8 cellular contexts compared by ENCODE assay signal in the genomic region with DNA sequence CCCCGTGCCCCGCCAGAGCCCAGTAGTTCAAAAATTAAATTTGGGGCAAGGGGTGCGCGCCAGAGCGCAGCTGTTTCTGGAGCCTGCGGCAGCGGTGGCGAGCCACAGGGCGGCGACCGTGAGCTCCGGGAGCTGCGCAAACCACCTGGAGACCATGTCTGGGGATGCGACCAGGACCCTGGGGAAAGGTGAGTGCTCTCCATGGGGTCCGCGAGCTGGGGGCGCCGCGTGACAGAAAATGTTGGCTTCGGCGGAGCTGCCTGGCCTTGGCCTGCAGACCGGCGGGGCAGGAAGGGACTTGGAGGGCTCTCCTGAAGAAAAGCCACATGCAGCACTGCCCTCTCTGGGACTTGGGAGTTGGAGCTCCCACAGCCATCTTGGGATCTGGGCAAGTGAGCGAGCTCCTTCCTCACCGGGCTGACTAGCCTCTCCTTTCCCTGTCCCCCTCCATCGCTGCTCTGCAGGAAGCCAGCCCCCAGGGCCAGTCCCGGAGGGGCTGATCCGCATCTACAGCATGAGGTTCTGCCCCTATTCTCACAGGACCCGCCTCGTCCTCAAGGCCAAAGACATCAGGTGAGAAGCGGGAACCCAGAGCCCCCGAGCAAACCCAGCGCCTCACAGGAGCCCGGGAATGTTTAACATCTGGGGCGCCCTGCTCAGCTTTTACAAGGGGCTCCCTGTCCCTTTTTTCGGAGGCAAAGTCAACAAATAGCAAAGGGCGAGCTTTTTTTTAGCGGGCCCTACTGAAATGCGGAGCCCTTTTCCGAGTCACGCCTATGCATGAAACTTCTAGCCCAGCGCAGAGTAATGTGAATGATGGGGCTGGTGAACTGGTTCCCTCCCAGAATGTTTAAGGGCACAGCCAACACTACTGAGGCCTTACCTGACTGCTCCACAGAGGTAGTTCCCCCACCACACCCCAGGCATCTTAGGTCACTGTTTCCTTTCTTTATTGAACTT. TPM values are rescaled to one million over a fixed set of nuclear protein-coding genes. Genes with fewer than 3 reads are reported as not detected.
DNase-seq lines count a peak whose midpoint lies in the region; ATAC-seq, FAIRE-seq and TF ChIP-seq lines count a peak whose summit lies in the region.

No MANE protein-coding gene starts in this region.

- H3K4me1 ChIP-seq in mammary epithelial cell (ENCODE audit: insufficient read depth, low read length): peaks cover 10% of the 10 kb centered on the region
- peaks cover 16% of the 10 kb centered on the region for H3K4me1 ChIP-seq in keratinocyte (ENCODE audit: control insufficient read depth, extremely low read depth, insufficient read depth, low read length)

- H2AFZ ChIP-seq in mammary epithelial cell (ENCODE audit: low read depth, low read length) (peak overlapping the region; percentile 98), keratinocyte (ENCODE audit: control insufficient read depth, low read length) (peak overlapping the region; percentile 97)

- TSS peak; percentile 6 for BruUV-seq in mammary epithelial cell (replicated peaks; lab: Mats Ljungman, UMichigan)

- H3K4me2 ChIP-seq in mammary epithelial cell (ENCODE audit: insufficient read depth, low read depth, low read length) (peak overlapping the region; percentile 95), keratinocyte (ENCODE audit: control insufficient read depth, extremely low read depth, insufficient read depth, low read depth, low read length) (peak overlapping the region; percentile 97)

- peak overlapping the region; percentile 80 for H3K9ac ChIP-seq in mammary epithelial cell (ENCODE audit: insufficient read depth, low read length)
- peak overlapping the region; percentile 92 for H3K9ac ChIP-seq in keratinocyte (ENCODE audit: control insufficient read depth, extremely low read depth, insufficient read depth, low read length)

- H3K9me3 ChIP-seq in mammary epithelial cell (replicated peaks; ENCODE audit: insufficient read depth, low read length): no peaks in the 10 kb centered on the region
- H3K9me3 ChIP-seq in keratinocyte (ENCODE audit: control insufficient read depth, low read depth, low read length): no peaks in the 10 kb centered on the region

- no peaks in the 10 kb centered on the region for H3K9me1 ChIP-seq in keratinocyte (ENCODE audit: control insufficient read depth, extremely low read depth, insufficient read depth, low read length)

- intact Hi-C loops in mammary epithelial cell (cut with micrococcal nuclease): loop anchor here (1.0 kb wide), 3 partner anchors 25 to 347 kb away; no protein-coding TSS in a partner anchor

- no peaks in the 10 kb centered on the region for H4K20me1 ChIP-seq in mammary epithelial cell (ENCODE audit: insufficient read depth, low read length)
- H4K20me1 ChIP-seq in keratinocyte (ENCODE audit: control insufficient read depth, extremely low read depth, insufficient read depth, low read length): no peaks in the 10 kb centered on the region

- CTCF ChIA-PET in mammary epithelial cell (lab: Charles Lee; ENCODE audit: low non-redundant PET): interaction anchor here (0.5 to 1.5 kb wide), 9 partner anchors 16 to 367 kb away, joined by 3 to 8 read pairs (median 4); a partner anchor contains a TSS

- H3K27ac ChIP-seq in VCaP (peak overlapping the region; percentile 95; the same call in 1 of the 2 replicates), mammary epithelial cell (ENCODE audit: insufficient read depth, low read depth, low read length) (peak overlapping the region; percentile 58), keratinocyte (ENCODE audit: control insufficient read depth, insufficient read depth, low read length) (peak overlapping the region; percentile 82)

- H3K36me3 ChIP-seq in mammary epithelial cell (ENCODE audit: insufficient read depth, low read length) (peaks cover 4% of the 10 kb centered on the region), keratinocyte (ENCODE audit: control insufficient read depth in 2 of 2, extremely low read depth in 1 of 2, insufficient read depth in 2 of 2, low read length in 2 of 2) (peaks cover 3 to 6% of the 10 kb centered on the region in 2 experiments)

- H3K4me3 ChIP-seq in mammary epithelial cell (replicated peaks in 1 of 3; ENCODE audit: insufficient read depth in 1 of 3, low read depth in 2 of 3, low read length in 3 of 3) (peak overlapping the region; percentile 56 to 74 (median 71)), keratinocyte (ENCODE audit: control insufficient read depth in 2 of 3, extremely low read depth in 1 of 3, insufficient read depth in 2 of 3, low read depth in 1 of 3, low read length in 3 of 3) (peak overlapping the region; percentile 56 to 94 (median 84))

- peak; percentile 94 for ATAC-seq in GM18511 (IDR thresholded peaks at IDR 0.05; ENCODE audit: unreplicated experiment)
- ATAC-seq in HG03280 (IDR thresholded peaks at IDR 0.05; ENCODE audit: unreplicated experiment): peak; percentile 89
- no peak for ATAC-seq in GM21786 (IDR thresholded peaks at IDR 0.05; ENCODE audit: unreplicated experiment)

- WGBS in mammary epithelial cell (ENCODE audit: low coverage, missing lambda C conversion rate): 3% methylated on average over 31 of the region's 42 CpGs

- DNase-seq in mammary epithelial cell (peak; percentile 72), keratinocyte (ENCODE audit: low read depth, low spot score) (no peak), T1000 (lab: John Stamatoyannopoulos, UW) (no peak)
- peak; percentile 20 to 55 for DNase-seq in stimulated activated CD4-positive, alpha-beta T cell treated with anti-CD3 and anti-CD28 coated beads, Interleukin-4, amount 100 ng/mL, for 4 hours

- in situ Hi-C loops in mammary epithelial cell (cut with MboI; ENCODE audit: low sequenced_read_pairs in 2 of 2): loop anchor here in 1 of 2 donors (25.0 kb wide), 1 partner anchor 312 kb away; no protein-coding TSS in a partner anchor

- TF ChIP-seq CTCF in VCaP (conservative IDR thresholded peaks at IDR 0.05): peak; percentile 93
- peak; percentile 88 to 96 for TF ChIP-seq CTCF in mammary epithelial cell (conservative IDR thresholded peaks at IDR 0.05 in 1 of 2, IDR thresholded peaks at IDR 0.05 in 1 of 2; ENCODE audit: extremely low read depth in 1 of 2, insufficient read depth in 1 of 2, low read depth in 1 of 2, low read length in 2 of 2)
- TF ChIP-seq CTCF in keratinocyte (optimal IDR thresholded peaks at IDR 0.05 in 1 of 3, IDR thresholded peaks at IDR 0.05 in 1 of 3, conservative IDR thresholded peaks at IDR 0.05 in 1 of 3; ENCODE audit: extremely low read depth in 1 of 3, insufficient read depth in 2 of 3, low read length in 3 of 3): peak; percentile 83 to 99 (median 84)

- peaks cover 12% of the 10 kb centered on the region for H3K79me2 ChIP-seq in mammary epithelial cell (ENCODE audit: insufficient read depth, low read length)
- peaks cover 11% of the 10 kb centered on the region for H3K79me2 ChIP-seq in keratinocyte (ENCODE audit: control insufficient read depth, insufficient read depth, low read length)

- dilution Hi-C loops in mammary epithelial cell (cut with HindIII; ENCODE audit: low sequenced_read_pairs) (no loop called here), keratinocyte (cut with MboI; ENCODE audit: extremely low pct_ligation_motif_present, low sequenced_read_pairs) (no loop called here)

- H3K27me3 ChIP-seq in mammary epithelial cell (ENCODE audit: insufficient read depth, low read length) (no peaks in the 10 kb centered on the region), keratinocyte (ENCODE audit: control insufficient read depth, extremely low read depth, insufficient read depth, low read length) (no peaks in the 10 kb centered on the region)

- FAIRE-seq in keratinocyte (lab: Jason Lieb, UNC): no peak

RNA-seq across cellular contexts. Expression of a gene that starts 6.1 kb away (rescaled TPM):
- total RNA-seq in mammary epithelial cell: 10 to 100 TPM; 16.2 to 26.8 TPM
- polyA plus RNA-seq in mammary epithelial cell: 43.3 TPM
- 56.6 TPM for polyA minus RNA-seq in mammary epithelial cell
- polyA plus RNA-seq in keratinocyte: 42.7 to 56.9 TPM (median 47.1 TPM) in 3 replicates
- polyA plus RNA-seq in keratinocyte (2011; ENCODE audit: low read depth): 3.5 TPM
- 43.7 and 50.3 TPM in 2 replicates for polyA plus RNA-seq in keratinocyte (2011; cell fraction: cytosol; rRNA removed)
- 29.6 and 32.1 TPM in 2 replicates for polyA plus RNA-seq in keratinocyte (2011; cell fraction: nucleus; rRNA removed)
- polyA plus RNA-seq in keratinocyte (2012; ENCODE audit: low replicate concordance): 28.2 and 28.3 TPM in 2 replicates
- polyA minus RNA-seq in keratinocyte: 17.9 to 33.5 TPM (median 25.5 TPM) in 3 replicates
- polyA minus RNA-seq in keratinocyte (2011; cell fraction: cytosol; rRNA and poly(A)+ RNA removed): 10.7 TPM
- polyA minus RNA-seq in keratinocyte (2011; cell fraction: nucleus; rRNA and poly(A)+ RNA removed): 7.9 and 15.6 TPM in 2 replicates

RNA-seq across cellular contexts. Expression of a gene that starts 20.4 kb away (rescaled TPM):
- 100 to 1,000 TPM; 203 to 205 TPM for total RNA-seq in mammary epithelial cell
- 209 TPM for polyA plus RNA-seq in mammary epithelial cell
- 82.4 TPM for polyA minus RNA-seq in mammary epithelial cell
- polyA plus RNA-seq in keratinocyte: 260 to 338 TPM (median 267 TPM) in 3 replicates
- 230 TPM for polyA plus RNA-seq in keratinocyte (2011; ENCODE audit: low read depth)
- 293 and 341 TPM in 2 replicates for polyA plus RNA-seq in keratinocyte (2011; cell fraction: cytosol; rRNA removed)
- polyA plus RNA-seq in keratinocyte (2011; cell fraction: nucleus; rRNA removed): 149 and 168 TPM in 2 replicates
- 270 and 343 TPM in 2 replicates for polyA plus RNA-seq in keratinocyte (2012; ENCODE audit: low replicate concordance)
- polyA minus RNA-seq in keratinocyte: 14.6 to 78.3 TPM (median 50.6 TPM) in 3 replicates
- polyA minus RNA-seq in keratinocyte (2011; cell fraction: cytosol; rRNA and poly(A)+ RNA removed): 91.5 TPM
- polyA minus RNA-seq in keratinocyte (2011; cell fraction: nucleus; rRNA and poly(A)+ RNA removed): 27.6 and 51.2 TPM in 2 replicates

RNA-seq across cellular contexts. Expression of a gene that starts 42.9 kb away (rescaled TPM):
- total RNA-seq in mammary epithelial cell: under 1 TPM in 1 of 2 donors, not detected in 1; 0.33 TPM
- 0.17 TPM for polyA plus RNA-seq in mammary epithelial cell
- not detected for polyA minus RNA-seq in mammary epithelial cell
- polyA plus RNA-seq in keratinocyte: 0.20 to 0.26 TPM (median 0.25 TPM) in 3 replicates
- polyA plus RNA-seq in keratinocyte (2011; ENCODE audit: low read depth): 1.0 TPM
- polyA plus RNA-seq in keratinocyte (2011; cell fraction: cytosol; rRNA removed): 0.23 TPM in 2 replicates
- 0.43 and 0.67 TPM in 2 replicates for polyA plus RNA-seq in keratinocyte (2011; cell fraction: nucleus; rRNA removed)
- polyA plus RNA-seq in keratinocyte (2012; ENCODE audit: low replicate concordance): 0.13 and 0.23 TPM in 2 replicates
- 0.10 to 0.35 TPM in 2 of 3 replicates, not detected in the other for polyA minus RNA-seq in keratinocyte
- not detected for polyA minus RNA-seq in keratinocyte (2011; cell fraction: cytosol; rRNA and poly(A)+ RNA removed)
- 0.21 and 0.85 TPM in 2 replicates for polyA minus RNA-seq in keratinocyte (2011; cell fraction: nucleus; rRNA and poly(A)+ RNA removed)

Comparison
In these comparisons a context has a peak if more than half of its experiments do, and no peak if none do; other contexts are left out.
1. DNase-seq: peak in mammary epithelial cell (single experiment) and stimulated activated CD4-positive, alpha-beta T cell treated with anti-CD3 and anti-CD28 coated beads, Interleukin-4, amount 100 ng/mL, for 4 hours (2 of 2); none in keratinocyte (single experiment) and T1000 (single experiment).
2. Peak in every context shown above with its lines, with median percentiles within 50 percentile points of each other: H3K27ac ChIP-seq and CTCF ChIP-seq.